Comparison of ENCODE assay signal across 8 cellular contexts in the genomic region with DNA sequence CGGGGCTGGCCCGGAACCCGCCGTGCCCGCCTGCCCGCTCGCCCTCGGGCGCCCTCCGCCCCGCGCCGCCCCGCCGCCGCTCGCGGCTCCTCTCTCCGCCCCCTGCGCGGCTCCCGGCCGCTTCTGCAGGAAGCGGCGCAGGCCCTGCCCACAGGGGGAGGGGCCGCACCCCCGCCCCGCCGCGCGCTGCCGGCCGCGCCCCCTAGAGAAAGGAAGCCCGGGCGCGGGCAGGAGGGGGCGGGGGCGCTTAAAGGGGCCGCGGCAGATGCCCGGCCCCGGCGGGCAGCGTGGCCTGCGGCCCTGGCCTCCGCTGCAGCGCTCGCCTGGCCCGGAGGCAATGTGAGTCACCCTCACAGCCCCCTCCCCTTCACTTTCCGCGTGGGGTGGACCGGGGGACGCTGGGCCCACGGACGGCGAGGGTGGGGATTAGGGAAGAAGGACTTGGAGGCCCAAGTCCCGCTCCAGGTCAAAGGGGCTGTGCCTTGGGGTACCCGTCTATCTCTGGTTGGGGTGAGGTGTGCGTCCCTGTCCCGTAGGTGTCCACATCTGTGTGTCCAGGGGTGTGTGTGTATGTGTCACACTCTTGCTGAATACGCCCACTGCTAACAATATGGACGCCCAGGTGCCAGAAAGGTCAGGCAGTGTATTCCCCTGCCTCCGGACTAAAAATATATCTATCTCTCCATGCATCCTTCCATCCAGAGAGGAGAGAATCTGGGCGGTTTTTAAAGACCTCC. TPM values are rescaled to one million over a fixed set of nuclear protein-coding genes. Genes with fewer than 3 reads are reported as not detected.
DNase-seq lines count a peak whose midpoint lies in the region; ATAC-seq, FAIRE-seq and TF ChIP-seq lines count a peak whose summit lies in the region.

A gene with protein sequence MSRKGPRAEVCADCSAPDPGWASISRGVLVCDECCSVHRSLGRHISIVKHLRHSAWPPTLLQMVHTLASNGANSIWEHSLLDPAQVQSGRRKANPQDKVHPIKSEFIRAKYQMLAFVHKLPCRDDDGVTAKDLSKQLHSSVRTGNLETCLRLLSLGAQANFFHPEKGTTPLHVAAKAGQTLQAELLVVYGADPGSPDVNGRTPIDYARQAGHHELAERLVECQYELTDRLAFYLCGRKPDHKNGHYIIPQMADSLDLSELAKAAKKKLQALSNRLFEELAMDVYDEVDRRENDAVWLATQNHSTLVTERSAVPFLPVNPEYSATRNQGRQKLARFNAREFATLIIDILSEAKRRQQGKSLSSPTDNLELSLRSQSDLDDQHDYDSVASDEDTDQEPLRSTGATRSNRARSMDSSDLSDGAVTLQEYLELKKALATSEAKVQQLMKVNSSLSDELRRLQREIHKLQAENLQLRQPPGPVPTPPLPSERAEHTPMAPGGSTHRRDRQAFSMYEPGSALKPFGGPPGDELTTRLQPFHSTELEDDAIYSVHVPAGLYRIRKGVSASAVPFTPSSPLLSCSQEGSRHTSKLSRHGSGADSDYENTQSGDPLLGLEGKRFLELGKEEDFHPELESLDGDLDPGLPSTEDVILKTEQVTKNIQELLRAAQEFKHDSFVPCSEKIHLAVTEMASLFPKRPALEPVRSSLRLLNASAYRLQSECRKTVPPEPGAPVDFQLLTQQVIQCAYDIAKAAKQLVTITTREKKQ (minus strand): TSS at position 125 of the 737 bp plus-strand sequence. CDS start 270 bp downstream, outside the sequence.

- no peak for FAIRE-seq in astrocyte (lab: Jason Lieb, UNC)

- H3K36me3 Mint-ChIP-seq in T-helper 2 cell treated with Interferon-gamma antibody and Interleukin-4, amounts not matched to agents 5 μg/mL and 100 μg/mL, for 36 hours (ENCODE audit: low read depth): no peaks in the 10 kb centered on the region
- no peaks in the 10 kb centered on the region for H3K36me3 Mint-ChIP-seq in astrocyte (ENCODE audit: low read depth, unreplicated experiment)

- H2AFZ ChIP-seq in astrocyte (ENCODE audit: low read depth, low read length): peak within 1 kb of the TSS; percentile 84

- ATAC-seq in HG02759 (IDR thresholded peaks at IDR 0.05; ENCODE audit: unreplicated experiment): peak; percentile 74
- no peak for ATAC-seq in GM18517 (IDR thresholded peaks at IDR 0.05; ENCODE audit: unreplicated experiment)

- H3K9ac ChIP-seq in astrocyte (ENCODE audit: low read length) (peak within 1 kb of the TSS; percentile 79), rectal smooth muscle tissue (ENCODE audit: low read length) (peak within 1 kb of the TSS; percentile 67)

- H3K27ac ChIP-seq in astrocyte (ENCODE audit: low read depth, low read length): peak within 1 kb of the TSS; percentile 60
- H3K27ac ChIP-seq in rectal smooth muscle tissue (ENCODE audit: low read depth, low read length): peak within 1 kb of the TSS; percentile 87

- H3K27me3 ChIP-seq in GM06990 (replicated peaks; ENCODE audit: control insufficient read depth, insufficient read depth, low read length) (no peaks in the 10 kb centered on the region), astrocyte (ENCODE audit: insufficient read depth, low read length) (no peaks in the 10 kb centered on the region), rectal smooth muscle tissue (ENCODE audit: control insufficient read depth, insufficient read depth, low read length) (no peaks in the 10 kb centered on the region)

- peaks cover 51% of the 10 kb centered on the region for H4K20me1 ChIP-seq in astrocyte (ENCODE audit: insufficient read depth, low read length)

- H3K9me3 Mint-ChIP-seq in T-helper 2 cell treated with Interferon-gamma antibody and Interleukin-4, amounts not matched to agents 5 μg/mL and 100 μg/mL, for 36 hours: no peaks in the 10 kb centered on the region
- H3K9me3 Mint-ChIP-seq in astrocyte (ENCODE audit: unreplicated experiment): no peaks in the 10 kb centered on the region

- TF ChIP-seq CTCF in GM06990 (IDR thresholded peaks at IDR 0.05; ENCODE audit: insufficient read depth, low read length, poor library complexity, severe bottlenecking) (no peak), astrocyte (IDR thresholded peaks at IDR 0.05; ENCODE audit: insufficient read depth, low read depth, low read length) (no peak)

- peak within 1 kb of the TSS; percentile 91 for H3K27ac Mint-ChIP-seq in T-helper 2 cell treated with Interferon-gamma antibody and Interleukin-4, amounts not matched to agents 5 μg/mL and 100 μg/mL, for 36 hours
- peak within 1 kb of the TSS; percentile 81 for H3K27ac Mint-ChIP-seq in astrocyte (ENCODE audit: unreplicated experiment)

- peak within 1 kb of the TSS; percentile 97 for H3K4me3 Mint-ChIP-seq in T-helper 2 cell treated with Interferon-gamma antibody and Interleukin-4, amounts not matched to agents 5 μg/mL and 100 μg/mL, for 36 hours
- peak within 1 kb of the TSS; percentile 93 for H3K4me3 Mint-ChIP-seq in astrocyte (ENCODE audit: unreplicated experiment)

- peaks cover 43% of the 10 kb centered on the region for H3K79me2 ChIP-seq in astrocyte (ENCODE audit: insufficient read depth, low read length)

- H3K27me3 Mint-ChIP-seq in T-helper 2 cell treated with Interferon-gamma antibody and Interleukin-4, amounts not matched to agents 5 μg/mL and 100 μg/mL, for 36 hours (ENCODE audit: low read depth): no peaks in the 10 kb centered on the region
- H3K27me3 Mint-ChIP-seq in astrocyte (ENCODE audit: low read depth, unreplicated experiment): no peaks in the 10 kb centered on the region

- DNase-seq in GM06990 (ENCODE audit: extremely low read depth, insufficient read length) (peak; percentile 90), NCI-H146 (lab: John Stamatoyannopoulos, UW) (peak; percentile 91), astrocyte (ENCODE audit: low read depth) (peak; percentile 57), hepatic stellate cell (ENCODE audit: low spot score) (peak; percentile 97)
- peak; percentile 86 for DNase-seq in T-helper 2 cell treated with Interferon-gamma antibody and Interleukin-4, amounts not matched to agents 5 μg/mL and 100 μg/mL, for 36 hours (ENCODE audit: low spot score)

- peaks cover 54% of the 10 kb centered on the region for H3K4me1 Mint-ChIP-seq in T-helper 2 cell treated with Interferon-gamma antibody and Interleukin-4, amounts not matched to agents 5 μg/mL and 100 μg/mL, for 36 hours (ENCODE audit: low read depth)
- H3K4me1 Mint-ChIP-seq in astrocyte (ENCODE audit: low read depth, unreplicated experiment): peaks cover 14% of the 10 kb centered on the region

- H3K9me3 ChIP-seq in astrocyte (ENCODE audit: insufficient read depth, low read depth, low read length): no peaks in the 10 kb centered on the region

- H3K4me1 ChIP-seq in astrocyte (ENCODE audit: insufficient read depth, low read length): peaks cover 66% of the 10 kb centered on the region
- H3K4me1 ChIP-seq in rectal smooth muscle tissue (ENCODE audit: control insufficient read depth, insufficient read depth, low read length): peaks cover 30% of the 10 kb centered on the region

- H3K36me3 ChIP-seq in GM06990 (ENCODE audit: control insufficient read depth, insufficient read depth, low read length): no peaks in the 10 kb centered on the region; the same call in 1 of the 2 replicates
- no peaks in the 10 kb centered on the region for H3K36me3 ChIP-seq in astrocyte (ENCODE audit: insufficient read depth, low read length)
- H3K36me3 ChIP-seq in rectal smooth muscle tissue (ENCODE audit: control insufficient read depth, insufficient read depth, low read length): no peaks in the 10 kb centered on the region

- H3K4me3 ChIP-seq in GM06990 (replicated peaks; ENCODE audit: low read depth, low read length): peak within 1 kb of the TSS; percentile 72
- peak within 1 kb of the TSS; percentile 81 for H3K4me3 ChIP-seq in astrocyte (ENCODE audit: insufficient read depth, low read depth, low read length)
- peak within 1 kb of the TSS; percentile 85 for H3K4me3 ChIP-seq in rectal smooth muscle tissue (ENCODE audit: low read length)

- H3K4me2 ChIP-seq in astrocyte (ENCODE audit: low read length): peak within 1 kb of the TSS; percentile 91

RNA-seq across cellular contexts. Expression of the gene that starts here (rescaled TPM):
- total RNA-seq in astrocyte: 48.9 and 52.2 TPM in 2 replicates
